8 cellular contexts compared by ENCODE assay signal in the genomic region with DNA sequence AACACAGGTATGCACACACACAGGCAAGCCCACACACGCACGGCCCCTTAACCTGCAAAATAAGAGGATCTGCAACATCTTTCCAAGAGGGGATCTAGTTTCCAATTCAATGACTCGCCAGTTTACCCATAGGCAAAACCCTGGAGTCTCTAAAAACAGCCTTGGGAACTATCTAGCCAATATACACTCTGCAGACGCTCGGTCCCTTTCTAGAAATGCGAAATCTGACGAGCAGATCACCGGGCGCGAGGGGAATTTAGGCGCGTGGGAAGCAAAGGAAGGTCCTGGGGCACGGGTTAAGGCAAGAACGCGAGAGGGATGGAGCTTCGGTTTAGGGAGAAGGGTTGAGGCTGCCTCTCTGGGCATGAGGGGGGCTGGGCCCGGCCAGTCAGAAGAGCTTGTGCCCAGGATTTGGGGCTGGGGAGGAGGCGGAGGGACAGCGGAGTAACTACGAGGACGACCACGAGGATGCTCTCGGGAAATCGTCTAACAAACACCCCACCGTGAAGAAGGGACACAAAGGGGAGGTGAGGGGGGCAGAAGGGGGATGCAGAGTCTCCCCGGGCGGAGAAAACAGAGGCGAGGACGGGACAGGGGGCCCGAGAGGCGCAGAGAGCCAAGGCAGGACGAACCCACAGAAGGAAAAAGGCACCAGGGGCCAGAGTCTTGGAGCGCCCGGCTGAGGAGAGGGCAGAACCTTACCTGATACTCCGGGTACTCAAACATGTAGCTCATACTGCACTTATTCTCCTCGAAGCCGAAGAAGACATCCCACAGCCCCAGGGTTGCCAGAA. TPM values are rescaled to one million over a fixed set of nuclear protein-coding genes. Genes with fewer than 3 reads are reported as not detected.
DNase-seq lines count a peak whose midpoint lies in the region; ATAC-seq and TF ChIP-seq lines count a peak whose summit lies in the region.

No MANE protein-coding gene starts in this region.

- H3K4me1 ChIP-seq in DND-41 (ENCODE audit: insufficient read depth, low read length) (peaks cover 35% of the 10 kb centered on the region), SJCRH30 (peaks cover 10% of the 10 kb centered on the region; the same call in 1 of the 2 replicates), skeletal muscle tissue (ENCODE audit: control insufficient read depth in 3 of 3, insufficient read depth in 3 of 3, low read length in 3 of 3) (peaks cover 6 to 19% (median 9%) of the 10 kb centered on the region in 3 donors)

- peak overlapping the region; percentile 84 for H2AFZ ChIP-seq in DND-41 (ENCODE audit: low read depth, low read length)

- H3K27me3 ChIP-seq in DND-41 (ENCODE audit: insufficient read depth, low read length, poor library complexity): no peaks in the 10 kb centered on the region
- no peaks in the 10 kb centered on the region for H3K27me3 ChIP-seq in SJCRH30
- H3K27me3 ChIP-seq in skeletal muscle tissue (ENCODE audit: control insufficient read depth in 3 of 3, insufficient read depth in 3 of 3, low read length in 3 of 3): no peaks in the 10 kb centered on the region

- H3K4me1 Mint-ChIP-seq in brain: peaks cover 47% of the 10 kb centered on the region

- H3K4me3 ChIP-seq in DND-41 (ENCODE audit: low read depth in 1 of 2, low read length in 2 of 2) (peak overlapping the region; percentile 74 to 82), SJCRH30 (peak overlapping the region; percentile 91), skeletal muscle tissue (ENCODE audit: low read length in 3 of 3) (peak overlapping the region; percentile 91 to 98 (median 94))

- peak; percentile 36 for ATAC-seq in DND-41 (ENCODE audit: insufficient read depth, low read depth)
- ATAC-seq in GM21447 (IDR thresholded peaks at IDR 0.05; ENCODE audit: unreplicated experiment): peak; percentile 36

- no peak for TF ChIP-seq CTCF in DND-41 (IDR thresholded peaks at IDR 0.05; ENCODE audit: borderline replicate concordance, extremely low read depth, low read length, poor library complexity, severe bottlenecking)
- TF ChIP-seq CTCF in brain (conservative IDR thresholded peaks at IDR 0.05): no peak

- H3K27me3 Mint-ChIP-seq in brain: peaks cover 22% of the 10 kb centered on the region

- H3K4me2 ChIP-seq in DND-41 (ENCODE audit: insufficient read depth, low read length): peak overlapping the region; percentile 68

- DNase-seq in DND-41 (peak; percentile 44), HT1080 (ENCODE audit: low read depth) (peak; percentile 39), SJCRH30 (peak; percentile 47 to 65), iPS-NIHi11 (ENCODE audit: low spot score) (peak; percentile 55), GM19240 (ENCODE audit: insufficient read length, low spot score) (no peak)

- H3K27ac ChIP-seq in DND-41 (ENCODE audit: low read length): peak overlapping the region; percentile 92
- H3K27ac ChIP-seq in SJCRH30: peak overlapping the region; percentile 68
- H3K27ac ChIP-seq in skeletal muscle tissue (ENCODE audit: low read depth, low read length): peak overlapping the region; percentile 84

- H4K20me1 ChIP-seq in DND-41 (ENCODE audit: insufficient read depth, low read length): no peaks in the 10 kb centered on the region

- H3K9me3 ChIP-seq in DND-41 (ENCODE audit: insufficient read depth, low read length, severe bottlenecking): no peaks in the 10 kb centered on the region
- H3K9me3 ChIP-seq in SJCRH30 (replicated peaks): no peaks in the 10 kb centered on the region
- no peaks in the 10 kb centered on the region for H3K9me3 ChIP-seq in skeletal muscle tissue (ENCODE audit: control insufficient read depth in 3 of 3, low read length in 3 of 3)

- peak overlapping the region; percentile 99 to 100 (median 99) for H3K27ac Mint-ChIP-seq in brain

- peaks cover 19% of the 10 kb centered on the region for H3K36me3 Mint-ChIP-seq in brain

- H3K36me3 ChIP-seq in DND-41 (ENCODE audit: insufficient read depth, low read length): no peaks in the 10 kb centered on the region
- no peaks in the 10 kb centered on the region for H3K36me3 ChIP-seq in SJCRH30
- no peaks in the 10 kb centered on the region for H3K36me3 ChIP-seq in skeletal muscle tissue (ENCODE audit: control insufficient read depth in 3 of 3, insufficient read depth in 3 of 3, low read length in 3 of 3)

- peaks cover 0 to 3% (median 0%) of the 10 kb centered on the region in 5 experiments for H3K9me3 Mint-ChIP-seq in brain

- peaks cover 53% of the 10 kb centered on the region for H3K79me2 ChIP-seq in DND-41 (ENCODE audit: insufficient read depth, low read length)

- H3K4me3 Mint-ChIP-seq in brain: peak overlapping the region; percentile 98 to 100 (median 99)

- H3K9ac ChIP-seq in DND-41 (ENCODE audit: low read depth, low read length) (peak overlapping the region; percentile 70), skeletal muscle tissue (ENCODE audit: low read depth in 1 of 3, low read length in 3 of 3) (peak overlapping the region; percentile 88 to 94 (median 89))

RNA-seq across cellular contexts. Expression of a gene that starts 0.5 kb away (rescaled TPM):
- total RNA-seq in HT1080 (2014; rRNA removed; shearing (Covaris generic)): 1.5 and 3.1 TPM in 2 replicates
- polyA plus RNA-seq in HT1080 (2015; cell fraction: cytosol; rRNA removed): 2.7 and 3.6 TPM in 2 replicates
- polyA plus RNA-seq in HT1080 (2015; cell fraction: nucleus; rRNA removed): 16.8 and 17.6 TPM in 2 replicates
- total RNA-seq in SJCRH30 (2014; rRNA removed; shearing (Covaris generic)): 12.0 and 14.9 TPM in 2 replicates
- polyA plus RNA-seq in brain (ENCODE audit: insufficient read depth, low read depth, low replicate concordance): 3.6 TPM
- 24.0 TPM for total RNA-seq in skeletal muscle tissue
